Comparison of ENCODE assay signal across 8 cellular contexts in the genomic region with DNA sequence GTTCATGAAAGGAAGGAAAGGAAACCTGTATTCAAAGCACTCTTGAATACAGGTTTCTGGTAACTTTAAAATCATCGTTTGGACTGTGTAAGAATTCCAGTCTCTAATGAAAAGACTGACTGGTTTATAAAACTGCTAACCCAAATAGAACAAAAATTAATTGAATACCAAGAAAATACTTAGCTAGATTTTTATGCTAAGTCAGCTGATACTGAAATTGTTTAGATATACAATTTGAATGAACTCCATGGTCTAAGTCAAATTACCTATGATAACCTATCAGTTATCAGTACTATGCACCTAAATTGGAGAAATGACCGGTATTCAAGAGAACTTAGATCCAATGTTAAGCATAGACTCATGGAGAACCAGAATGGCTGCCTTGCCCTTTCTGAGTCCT.
"Had no signal": no experiment of that assay in that cellular context is flagged by ENCODE, and none has a peak within 500 bp of the region (broad histone marks: within the 10 kb centered on the region; RNA-seq: fewer than 3 reads in every experiment).

No MANE protein-coding gene starts in this region.

- H3K4me3 ChIP-seq: GM12878 had no signal

- FAIRE-seq: G401.6, GM12878, GM12891, GM12892, GM18507, GM19239 had no signal

- ATAC-seq: GM12878 had no signal

- DNase-seq: GDM1, GF-D8 had no signal
